ENCODE assay signal across 9 cellular contexts in genomic region chr19:40896418-40896796, GRCh38. TPM values are rescaled to one million over a fixed set of nuclear protein-coding genes. Genes with fewer than 3 reads are reported as not detected.
"Had no signal": no experiment of that assay in that cellular context is flagged by ENCODE, and none has a peak within 500 bp of the region (broad histone marks: within the 10 kb centered on the region; RNA-seq: fewer than 3 reads in every experiment).

No MANE protein-coding gene starts in this region.

- H3K4me3 ChIP-seq: GM23338 had no signal

- H3K27ac Mint-ChIP-seq: GM23338, H9 had no signal

- H2AFZ ChIP-seq: GM23338 had no signal

- FAIRE-seq: H1, H54, HTR-8/SVneo had no signal

- DNase-seq: H9, IMR-90, KBM-7 had no signal

- H3K9me3 Mint-ChIP-seq: GM23338, H9 had no signal

- H3K4me2 ChIP-seq: GM23338, KMS-11 had no signal

- ATAC-seq: GM23338 had no signal

- H3K4me3 Mint-ChIP-seq: GM23338, H9 had no signal

- H3K27ac ChIP-seq: KMS-11 had no signal

RNA-seq across cellular contexts. Expression of gene CYP2A7, which starts 14.4 kb away (rescaled TPM):
- total RNA-seq: GM23338, H1, H9, HT-29, IMR-90 had no signal
- polyA plus RNA-seq: GM23338, IMR-90 had no signal

RNA-seq across cellular contexts. Expression of gene CYP2A6, which starts 46.2 kb away (rescaled TPM):
- total RNA-seq: GM23338, H1, HT-29, IMR-90 had no signal
- polyA plus RNA-seq: IMR-90 had no signal
